25 cellular contexts compared by ENCODE assay signal in the genomic region with DNA sequence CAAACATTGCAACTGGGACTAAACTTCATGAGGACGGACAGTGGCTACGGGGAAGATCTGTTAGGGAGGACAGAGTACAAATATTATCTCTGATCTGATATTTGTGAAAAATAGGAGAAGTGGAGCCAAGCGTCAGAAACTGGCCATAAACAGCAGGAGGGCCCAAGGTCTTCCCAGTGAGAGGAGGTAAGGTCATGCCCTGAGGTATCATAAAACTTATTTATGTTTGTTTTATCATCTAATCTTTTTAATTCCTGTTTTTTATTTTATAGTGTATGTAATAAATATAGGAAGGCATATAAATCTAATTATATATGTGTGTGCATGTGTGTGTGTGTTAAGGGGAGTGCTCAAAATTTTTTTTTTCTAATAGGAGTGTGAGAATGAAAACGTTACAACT. TPM values are rescaled to one million over a fixed set of nuclear protein-coding genes. Genes with fewer than 3 reads are reported as not detected.
DNase-seq lines count a peak whose midpoint lies in the region; ATAC-seq, FAIRE-seq and TF ChIP-seq lines count a peak whose summit lies in the region.
"Had no signal": no experiment of that assay in that cellular context is flagged by ENCODE, and none has a peak within 500 bp of the region (broad histone marks: within the 10 kb centered on the region; RNA-seq: fewer than 3 reads in every experiment).

No MANE protein-coding gene starts in this region.

- DNase-seq in LNCaP clone FGC (ENCODE audit: low read depth) = peak; percentile 52
- no peak for DNase-seq in endothelial cell of umbilical vein (ENCODE audit: low read depth, low spot score)
- no peak for DNase-seq in RWPE1 (ENCODE audit: low spot score)
- no peak for DNase-seq in SHP77 (lab: John Stamatoyannopoulos, UW)
- DNase-seq in activated naive CD4-positive, alpha-beta T cell treated with anti-CD3 and anti-CD28 coated beads, Interleukin-2, amount 50 U/mL, for 72 hours (ENCODE audit: low spot score in 2 of 2) = no peak
- no peak for DNase-seq in sigmoid colon
- DNase-seq: 8988T; ACHN; BE2C; C1 segment of cervical spinal cord; Caco-2; Calu3; CD4-positive, alpha-beta T cell; CD8-positive, alpha-beta T cell; DMS79 treated with DMSO at 0.1 percent for 48 hours; GF-D8 had no signal

- H3K27ac ChIP-seq in HEK293 (ENCODE audit: extremely low read depth, low read depth, low read length) = no peak overlapping the region
- H3K27ac ChIP-seq in endothelial cell of umbilical vein (ENCODE audit: insufficient read depth, low read depth, low read length) = no peak overlapping the region
- no peak overlapping the region for H3K27ac ChIP-seq in RWPE1
- H3K27ac ChIP-seq in sigmoid colon = no peak overlapping the region
- H3K27ac ChIP-seq: BLaER1 had no signal

- no peak for TF ChIP-seq EP300 in sigmoid colon (IDR thresholded peaks at IDR 0.05)

- H3K4me1 ChIP-seq in HEK293 (ENCODE audit: control insufficient read depth, insufficient read depth, low read length) (no peaks in the 10 kb centered on the region), endothelial cell of umbilical vein (ENCODE audit: control insufficient read depth, extremely low read depth, insufficient read depth, low read length) (no peaks in the 10 kb centered on the region), sigmoid colon (peaks cover 0 to 25% (median 1%) of the 10 kb centered on the region in 4 donors)
- H3K4me1 ChIP-seq: BE2C, BLaER1, Caco-2 had no signal

- BruUV-seq in endothelial cell of umbilical vein (replicated peaks; lab: Mats Ljungman, UMichigan) = no TSS peak

- H3K4me3 ChIP-seq in HEK293 (ENCODE audit: low read depth, low read length) = no peak overlapping the region
- H3K4me3 ChIP-seq in LNCaP clone FGC (ENCODE audit: low read depth, low read length) = no peak overlapping the region
- H3K4me3 ChIP-seq in endothelial cell of umbilical vein (replicated peaks in 1 of 3; ENCODE audit: insufficient read depth in 1 of 3, low read depth in 1 of 3, low read length in 3 of 3) = no peak overlapping the region
- H3K4me3 ChIP-seq in sigmoid colon = no peak overlapping the region
- H3K4me3 ChIP-seq: BLaER1 had no signal

- no peak overlapping the region for H3K9ac ChIP-seq in endothelial cell of umbilical vein (replicated peaks; ENCODE audit: extremely low read depth, insufficient read depth, low read length)
- H3K9ac ChIP-seq: BLaER1 had no signal

- H3K4me2 ChIP-seq in endothelial cell of umbilical vein (ENCODE audit: insufficient read depth, low read length) = no peak overlapping the region
- H3K4me2 ChIP-seq: BLaER1 had no signal

- H2AFZ ChIP-seq in endothelial cell of umbilical vein (ENCODE audit: low read depth, low read length) = no peak overlapping the region

- FAIRE-seq in endothelial cell of umbilical vein (lab: Jason Lieb, UNC) = peak; percentile 12
- FAIRE-seq: A204.1, D721Med, G401.6, GM12891, GM19239 had no signal

- dilution Hi-C loops in endothelial cell of umbilical vein (cut with MboI; ENCODE audit: extremely low pct_ligation_motif_present, low sequenced_read_pairs) = no loop called here

- CTCF ChIA-PET in HEK293 (lab: Yijun Ruan, JAX) = interaction anchor here (0.7 to 2.3 kb wide), 2 partner anchors 21 to 119 kb away, joined by 3 to 5 read pairs; no protein-coding TSS in a partner anchor
- CTCF ChIA-PET in endothelial cell of umbilical vein (lab: Charles Lee) = no interaction called here
- CTCF ChIA-PET in RWPE1 (lab: Yijun Ruan, JAX) = no interaction called here

- no peak overlapping the region for H3K27ac Mint-ChIP-seq in activated naive CD4-positive, alpha-beta T cell treated with anti-CD3 and anti-CD28 coated beads, Interleukin-2, amount 50 U/mL, for 72 hours
- H3K27ac Mint-ChIP-seq: CD4-positive, alpha-beta T cell; CD8-positive, alpha-beta T cell had no signal

- WGBS in sigmoid colon, 2 donors = 49 to 81% methylated on average over 4 of the region's 4 CpGs

- no peaks in the 10 kb centered on the region for H3K9me3 Mint-ChIP-seq in activated naive CD4-positive, alpha-beta T cell treated with anti-CD3 and anti-CD28 coated beads, Interleukin-2, amount 50 U/mL, for 72 hours
- H3K9me3 Mint-ChIP-seq: CD4-positive, alpha-beta T cell; CD8-positive, alpha-beta T cell had no signal

- POLR2A ChIA-PET in HEK293 (lab: Yijun Ruan, JAX) = no interaction called here
- POLR2A ChIA-PET in endothelial cell of umbilical vein (lab: Charles Lee) = no interaction called here
- POLR2A ChIA-PET in RWPE1 (lab: Yijun Ruan, JAX; ENCODE audit: low non-redundant PET) = no interaction called here

- H4K20me1 ChIP-seq in endothelial cell of umbilical vein (replicated peaks; ENCODE audit: control insufficient read depth, extremely low read depth, insufficient read depth, low read length) = no peaks in the 10 kb centered on the region
- H4K20me1 ChIP-seq: BLaER1 had no signal

- no peaks in the 10 kb centered on the region for H3K9me1 ChIP-seq in endothelial cell of umbilical vein (replicated peaks; ENCODE audit: control insufficient read depth, extremely low read depth, insufficient read depth, low read length)

- ATAC-seq in activated naive CD4-positive, alpha-beta T cell treated with anti-CD3 and anti-CD28 coated beads, Interleukin-2, amount 50 U/mL, for 72 hours = no peak
- ATAC-seq: CD8-positive, alpha-beta T cell had no signal

- H3K27me3 ChIP-seq in endothelial cell of umbilical vein (ENCODE audit: control insufficient read depth in 2 of 2, insufficient read depth in 2 of 2, low read length in 2 of 2) = no peaks in the 10 kb centered on the region
- no peaks in the 10 kb centered on the region for H3K27me3 ChIP-seq in sigmoid colon
- H3K27me3 ChIP-seq: BE2C had no signal

- TF ChIP-seq CTCF in HEK293 (tag by site-specific recombination; IDR thresholded peaks at IDR 0.05) (no peak), LNCaP clone FGC (IDR thresholded peaks at IDR 0.05; ENCODE audit: control insufficient read depth, extremely low read depth, insufficient read depth) (no peak), endothelial cell of umbilical vein (IDR thresholded peaks at IDR 0.05; ENCODE audit: extremely low read depth in 1 of 2, insufficient read depth in 1 of 2, low read depth in 1 of 2, low read length in 2 of 2) (no peak), RWPE1 (conservative IDR thresholded peaks at IDR 0.05; ENCODE audit: low read depth) (no peak), sigmoid colon (IDR thresholded peaks at IDR 0.05) (no peak)

- H3K36me3 ChIP-seq in HEK293 (ENCODE audit: control insufficient read depth in 2 of 2, insufficient read depth in 1 of 2, low read length in 2 of 2) = no peaks in the 10 kb centered on the region
- no peaks in the 10 kb centered on the region for H3K36me3 ChIP-seq in endothelial cell of umbilical vein (ENCODE audit: control insufficient read depth in 2 of 2, extremely low read depth in 1 of 2, insufficient read depth in 2 of 2, low read length in 2 of 2)
- H3K36me3 ChIP-seq in sigmoid colon = no peaks in the 10 kb centered on the region
- H3K36me3 ChIP-seq: BE2C, BLaER1 had no signal

- no peak for TF ChIP-seq POLR2A in endothelial cell of umbilical vein (IDR thresholded peaks at IDR 0.05; ENCODE audit: low read depth, low read length)
- TF ChIP-seq POLR2A in sigmoid colon (IDR thresholded peaks at IDR 0.05) = no peak

- intact Hi-C loops in endothelial cell of umbilical vein (cut with micrococcal nuclease) = no loop called here
- intact Hi-C loops in sigmoid colon (cut with DNase I) = no loop called here

- H3K79me2 ChIP-seq in endothelial cell of umbilical vein (ENCODE audit: control insufficient read depth, insufficient read depth, low read length) = no peaks in the 10 kb centered on the region

- no peaks in the 10 kb centered on the region for H3K36me3 Mint-ChIP-seq in activated naive CD4-positive, alpha-beta T cell treated with anti-CD3 and anti-CD28 coated beads, Interleukin-2, amount 50 U/mL, for 72 hours
- H3K36me3 Mint-ChIP-seq: CD8-positive, alpha-beta T cell had no signal

- H3K9me3 ChIP-seq in HEK293 (ENCODE audit: control insufficient read depth, insufficient read depth, low read depth, low read length) (no peaks in the 10 kb centered on the region), endothelial cell of umbilical vein (replicated peaks; ENCODE audit: control insufficient read depth, insufficient read depth, low read length) (no peaks in the 10 kb centered on the region), sigmoid colon (no peaks in the 10 kb centered on the region)
- H3K9me3 ChIP-seq: BE2C, BLaER1, Caco-2 had no signal

TF ChIP-seq in HEK293, 187 proteins besides CTCF, POLR2A, EP300 and RAD21 (continues in another document):
- TF ChIP-seq ZSCAN30 (tag by site-specific recombination; IDR thresholded peaks at IDR 0.05) = no peak

TF ChIP-seq in endothelial cell of umbilical vein, 7 proteins besides CTCF, POLR2A, EP300 and RAD21:
- no peak for TF ChIP-seq FOS (IDR thresholded peaks at IDR 0.05; ENCODE audit: borderline replicate concordance, insufficient read depth, low read length)
- TF ChIP-seq JUN (IDR thresholded peaks at IDR 0.05; ENCODE audit: borderline replicate concordance, insufficient read depth, insufficient read length, low read depth) = no peak
- TF ChIP-seq, protein P1, sequence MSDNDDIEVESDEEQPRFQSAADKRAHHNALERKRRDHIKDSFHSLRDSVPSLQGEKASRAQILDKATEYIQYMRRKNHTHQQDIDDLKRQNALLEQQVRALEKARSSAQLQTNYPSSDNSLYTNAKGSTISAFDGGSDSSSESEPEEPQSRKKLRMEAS (IDR thresholded peaks at IDR 0.05; ENCODE audit: insufficient read depth, insufficient read length) = no peak
- no peak for TF ChIP-seq MYC (IDR thresholded peaks at IDR 0.05; ENCODE audit: low read depth, low read length)
- TF ChIP-seq EZH2 (IDR thresholded peaks at IDR 0.05; ENCODE audit: borderline replicate concordance, low read depth, low read length, severe bottlenecking) = no peak
- no peak for TF ChIP-seq POLR2AphosphoS5 (IDR thresholded peaks at IDR 0.05; ENCODE audit: insufficient read depth, low read depth, low read length)
- no peak for TF ChIP-seq GATA2 (IDR thresholded peaks at IDR 0.05; ENCODE audit: insufficient read depth, insufficient read length, low read depth, low read length)

RNA-seq across cellular contexts. Expression of gene RAI2, which starts 51.8 kb away (rescaled TPM):
- total RNA-seq in endothelial cell of umbilical vein (0.25 and 0.91 TPM in 2 replicates), sigmoid colon (10 to 100 TPM; 11.8 to 26.0 (median 21.7) TPM)
- polyA plus RNA-seq in endothelial cell of umbilical vein (0.19 and 0.27 TPM in 2 replicates), sigmoid colon (10 to 100 TPM in 2 of 3 donors, 1 to 10 TPM in 1; 3.7 to 24.6 (median 10.2) TPM)
- polyA plus RNA-seq in endothelial cell of umbilical vein (2011; cell fraction: cytosol; rRNA removed) = 0.21 and 0.25 TPM in 2 replicates
- 0.07 and 0.11 TPM in 2 replicates for polyA plus RNA-seq in endothelial cell of umbilical vein (2011; cell fraction: nucleus; rRNA removed)
- 6.4 and 7.2 TPM in 2 replicates for polyA plus RNA-seq in endothelial cell of umbilical vein (2012)
- 0.08 and 0.24 TPM in 2 replicates for polyA minus RNA-seq in endothelial cell of umbilical vein
- not detected for polyA minus RNA-seq in endothelial cell of umbilical vein (2011; cell fraction: cytosol; rRNA and poly(A)+ RNA removed)
- polyA minus RNA-seq in endothelial cell of umbilical vein (2011; cell fraction: nucleus; rRNA and poly(A)+ RNA removed) = 0.19 TPM in 1 of 2 replicates, not detected in the other
- under 1 TPM; 0.27 to 0.29 TPM for total RNA-seq in activated naive CD4-positive, alpha-beta T cell treated with anti-CD3 and anti-CD28 coated beads, Interleukin-2, amount 50 U/mL, for 72 hours
- total RNA-seq: A673 had no signal
- polyA plus RNA-seq: AG04450 had no signal
